ENCODE assay signal across 1 cellular context in genomic region chr4:113636438-113636818, GRCh38.
TF ChIP-seq lines count a peak whose summit lies in the region.

No MANE protein-coding gene starts in this region.

TF ChIP-seq in HepG2, 621 proteins besides CTCF, POLR2A, EP300 and RAD21 (continued from another document):
- TF ChIP-seq MNT (IDR thresholded peaks at IDR 0.05) (no peak), ZNF44 (CRISPR knock-in tag; IDR thresholded peaks at IDR 0.05) (no peak), FOXO1 (CRISPR knock-in tag; IDR thresholded peaks at IDR 0.05) (peak; percentile 81; the same call in 1 of the 2 replicates), GABPA (IDR thresholded peaks at IDR 0.05; ENCODE audit: low read depth, low read length) (no peak), GABPA (CRISPR knock-in tag; IDR thresholded peaks at IDR 0.05; ENCODE audit: low read depth) (no peak), ELF1 (CRISPR knock-in tag; IDR thresholded peaks at IDR 0.05) (no peak), CEBPG (CRISPR knock-in tag; IDR thresholded peaks at IDR 0.05) (peak; percentile 80), ZSCAN29 (CRISPR knock-in tag; conservative IDR thresholded peaks at IDR 0.05) (0 out of 2 replicates have a peak, but pooled peaks have one; percentile 36), ZNF230 (CRISPR knock-in tag; IDR thresholded peaks at IDR 0.05) (0 out of 2 replicates have a peak, but pooled peaks have one; percentile 61), ZNF282 (IDR thresholded peaks at IDR 0.05; ENCODE audit: partially characterized antibody) (no peak), CEBPB (IDR thresholded peaks at IDR 0.05; ENCODE audit: borderline replicate concordance, low read depth, low read length) (no peak), LCORL (IDR thresholded peaks at IDR 0.05) (no peak), LCORL (CRISPR knock-in tag; IDR thresholded peaks at IDR 0.05) (0 out of 2 replicates have a peak, but pooled peaks have one; percentile 22), POGZ (CRISPR knock-in tag; IDR thresholded peaks at IDR 0.05) (peak; percentile 87), ZNF567 (CRISPR knock-in tag; IDR thresholded peaks at IDR 0.05; ENCODE audit: borderline replicate concordance) (0 out of 2 replicates have a peak, but pooled peaks have one; percentile 70), ZNF331 (CRISPR knock-in tag; IDR thresholded peaks at IDR 0.05) (peak; percentile 24; the same call in 1 of the 2 replicates), PITX1 (CRISPR knock-in tag; IDR thresholded peaks at IDR 0.05) (peak; percentile 34; the same call in 1 of the 2 replicates), HOXD1 (CRISPR knock-in tag; IDR thresholded peaks at IDR 0.05) (no peak), ATF7 (IDR thresholded peaks at IDR 0.05) (no peak), ATF7 (CRISPR knock-in tag; IDR thresholded peaks at IDR 0.05) (no peak), ETV5 (CRISPR knock-in tag; IDR thresholded peaks at IDR 0.05; ENCODE audit: borderline replicate concordance) (peak; percentile 90), HOXA9 (CRISPR knock-in tag; IDR thresholded peaks at IDR 0.05; ENCODE audit: borderline replicate concordance) (no peak), GFI1 (CRISPR knock-in tag; IDR thresholded peaks at IDR 0.05; ENCODE audit: borderline replicate concordance) (peak; percentile 27; the same call in 1 of the 2 replicates), ZNF451 (CRISPR knock-in tag; IDR thresholded peaks at IDR 0.05) (no peak), KAT8 (CRISPR knock-in tag; IDR thresholded peaks at IDR 0.05) (peak; percentile 58; the same call in 1 of the 2 replicates), FOXJ3 (CRISPR knock-in tag; IDR thresholded peaks at IDR 0.05; ENCODE audit: borderline replicate concordance) (peak; percentile 65; the same call in 1 of the 2 replicates), FOXK1 (CRISPR knock-in tag; IDR thresholded peaks at IDR 0.05; ENCODE audit: borderline replicate concordance, low read depth) (0 out of 2 replicates have a peak, but pooled peaks have one; percentile 33), ZNF24 (IDR thresholded peaks at IDR 0.05) (no peak), PHF21A (CRISPR knock-in tag; IDR thresholded peaks at IDR 0.05) (peak; percentile 53; the same call in 1 of the 2 replicates), ISX (CRISPR knock-in tag; conservative IDR thresholded peaks at IDR 0.05) (no peak), ZNF564 (CRISPR knock-in tag; IDR thresholded peaks at IDR 0.05) (peak; percentile 100), CREB3 (CRISPR knock-in tag; IDR thresholded peaks at IDR 0.05) (no peak), ZMAT3 (CRISPR knock-in tag; conservative IDR thresholded peaks at IDR 0.05) (no peak), ARID4A (CRISPR knock-in tag; IDR thresholded peaks at IDR 0.05; ENCODE audit: borderline replicate concordance) (peak; percentile 49; the same call in 1 of the 2 replicates), ZMYM4 (CRISPR knock-in tag; IDR thresholded peaks at IDR 0.05) (peak; percentile 86), ERF (CRISPR knock-in tag; IDR thresholded peaks at IDR 0.05) (0 out of 2 replicates have a peak, but pooled peaks have one; percentile 46), HMGXB3 (CRISPR knock-in tag; IDR thresholded peaks at IDR 0.05; ENCODE audit: borderline replicate concordance) (peak; percentile 43; the same call in 1 of the 2 replicates), ZNF501 (CRISPR knock-in tag; IDR thresholded peaks at IDR 0.05) (peak; percentile 40; the same call in 1 of the 2 replicates), GTF2F1 (IDR thresholded peaks at IDR 0.05; ENCODE audit: low read length) (no peak), HNF4A (CRISPR knock-in tag; IDR thresholded peaks at IDR 0.05) (peak; percentile 88), GATAD2A (CRISPR knock-in tag; IDR thresholded peaks at IDR 0.05) (peak; percentile 71), STAG1 (CRISPR knock-in tag; IDR thresholded peaks at IDR 0.05) (peak; percentile 57), ZSCAN22 (CRISPR knock-in tag; IDR thresholded peaks at IDR 0.05) (peak; percentile 70; the same call in 1 of the 2 replicates), ZNF788 (CRISPR knock-in tag; IDR thresholded peaks at IDR 0.05; ENCODE audit: borderline replicate concordance) (0 out of 2 replicates have a peak, but pooled peaks have one; percentile 14), ZNF317 (CRISPR knock-in tag; IDR thresholded peaks at IDR 0.05) (peak; percentile 82), ZNF292 (CRISPR knock-in tag; IDR thresholded peaks at IDR 0.05; ENCODE audit: borderline replicate concordance, low read depth) (0 out of 2 replicates have a peak, but pooled peaks have one; percentile 51), ZFX (CRISPR knock-in tag; IDR thresholded peaks at IDR 0.05; ENCODE audit: low read depth) (peak; percentile 25; the same call in 1 of the 2 replicates)
- TF ChIP-seq, protein P1, sequence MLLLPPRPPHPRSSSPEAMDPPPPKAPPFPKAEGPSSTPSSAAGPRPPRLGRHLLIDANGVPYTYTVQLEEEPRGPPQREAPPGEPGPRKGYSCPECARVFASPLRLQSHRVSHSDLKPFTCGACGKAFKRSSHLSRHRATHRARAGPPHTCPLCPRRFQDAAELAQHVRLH (CRISPR knock-in tag; IDR thresholded peaks at IDR 0.05; ENCODE audit: borderline replicate concordance, low read depth), result no peak; the same call in 1 of the 2 replicates
- TF ChIP-seq, protein P2, sequence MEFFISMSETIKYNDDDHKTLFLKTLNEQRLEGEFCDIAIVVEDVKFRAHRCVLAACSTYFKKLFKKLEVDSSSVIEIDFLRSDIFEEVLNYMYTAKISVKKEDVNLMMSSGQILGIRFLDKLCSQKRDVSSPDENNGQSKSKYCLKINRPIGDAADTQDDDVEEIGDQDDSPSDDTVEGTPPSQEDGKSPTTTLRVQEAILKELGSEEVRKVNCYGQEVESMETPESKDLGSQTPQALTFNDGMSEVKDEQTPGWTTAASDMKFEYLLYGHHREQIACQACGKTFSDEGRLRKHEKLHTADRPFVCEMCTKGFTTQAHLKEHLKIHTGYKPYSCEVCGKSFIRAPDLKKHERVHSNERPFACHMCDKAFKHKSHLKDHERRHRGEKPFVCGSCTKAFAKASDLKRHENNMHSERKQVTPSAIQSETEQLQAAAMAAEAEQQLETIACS (CRISPR knock-in tag; IDR thresholded peaks at IDR 0.05), result no peak
- TF ChIP-seq, protein P3, sequence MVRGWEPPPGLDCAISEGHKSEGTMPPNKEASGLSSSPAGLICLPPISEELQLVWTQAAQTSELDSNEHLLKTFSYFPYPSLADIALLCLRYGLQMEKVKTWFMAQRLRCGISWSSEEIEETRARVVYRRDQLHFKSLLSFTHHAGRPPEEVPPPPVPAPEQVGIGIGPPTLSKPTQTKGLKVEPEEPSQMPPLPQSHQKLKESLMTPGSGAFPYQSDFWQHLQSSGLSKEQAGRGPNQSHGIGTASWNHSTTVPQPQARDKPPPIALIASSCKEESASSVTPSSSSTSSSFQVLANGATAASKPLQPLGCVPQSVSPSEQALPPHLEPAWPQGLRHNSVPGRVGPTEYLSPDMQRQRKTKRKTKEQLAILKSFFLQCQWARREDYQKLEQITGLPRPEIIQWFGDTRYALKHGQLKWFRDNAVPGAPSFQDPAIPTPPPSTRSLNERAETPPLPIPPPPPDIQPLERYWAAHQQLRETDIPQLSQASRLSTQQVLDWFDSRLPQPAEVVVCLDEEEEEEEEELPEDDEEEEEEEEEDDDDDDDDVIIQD (CRISPR knock-in tag; IDR thresholded peaks at IDR 0.05; ENCODE audit: low read depth), result peak; percentile 86
